Comparison of ENCODE assay signal across 8 cellular contexts in the genomic region with DNA sequence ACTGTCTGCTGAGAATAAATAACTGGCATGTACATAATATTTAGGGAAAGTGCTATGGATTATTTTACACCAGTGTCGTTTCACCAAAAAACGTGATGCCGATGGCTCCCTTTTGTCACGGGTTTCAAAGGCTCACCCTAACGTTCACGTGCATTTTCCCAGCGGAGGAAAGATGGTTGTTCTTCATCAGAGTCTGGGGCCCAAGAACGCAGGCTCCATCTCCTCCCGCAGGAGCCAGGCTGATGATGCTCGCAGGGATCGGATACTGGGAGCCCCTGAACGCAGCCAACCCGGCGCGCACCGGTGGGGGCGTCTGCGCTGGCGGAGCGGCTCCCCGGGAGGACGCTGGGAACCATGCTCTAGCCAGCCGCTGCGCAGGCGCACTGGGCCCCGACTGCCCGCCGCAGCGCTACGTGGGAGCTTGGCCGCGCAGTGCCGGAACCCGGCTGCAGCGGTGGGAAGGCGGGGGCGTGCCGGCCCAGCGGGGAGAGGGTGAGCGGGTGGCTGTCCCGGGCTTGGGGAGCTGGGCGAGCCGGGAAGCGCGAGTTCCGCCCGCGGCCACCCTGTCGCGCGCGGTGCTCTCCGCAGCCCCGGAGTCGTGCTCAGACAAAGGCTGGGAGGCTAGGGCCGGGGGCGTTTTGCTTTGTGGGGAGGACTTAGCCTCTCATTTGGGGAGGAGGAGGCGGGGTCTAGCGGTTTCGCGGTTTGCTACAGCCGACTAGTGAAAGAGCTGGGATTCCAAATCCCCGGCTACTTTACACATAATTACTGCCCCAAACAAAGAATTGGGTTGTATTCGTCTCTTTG. TPM values are rescaled to one million over a fixed set of nuclear protein-coding genes. Genes with fewer than 3 reads are reported as not detected.
A peak's percentile ranks its signal among the peaks of the same experiment; 100 is the strongest.
DNase-seq lines count a peak whose midpoint lies in the region; ATAC-seq, FAIRE-seq and TF ChIP-seq lines count a peak whose summit lies in the region.

Gene ZFP69B, plus strand, starts transcription at position 793 of the 807 bp plus-strand sequence. CDS start 486 bp downstream, outside the sequence.

- FAIRE-seq in bronchial epithelial cell (lab: Jason Lieb, UNC): no peak

- peaks cover 4% of the 10 kb centered on the region for H3F3A ChIP-seq in smooth muscle cell (ENCODE audit: low read depth)

- 1% methylated on average over 60 of the region's 64 CpGs for WGBS in smooth muscle cell (ENCODE audit: low lambda C conversion rate)

- peaks cover 14 to 28% (median 19%) of the 10 kb centered on the region in 3 donors for H3K36me3 Mint-ChIP-seq in immature natural killer cell

- peak within 1 kb of the TSS; percentile 96 for H3K27ac ChIP-seq in smooth muscle cell (ENCODE audit: low read depth)

- peak within 1 kb of the TSS; percentile 65 to 92 (median 85) for H3K27ac Mint-ChIP-seq in immature natural killer cell

- H3K4me1 ChIP-seq in smooth muscle cell (ENCODE audit: low read depth): peaks cover 6% of the 10 kb centered on the region

- H3K9ac ChIP-seq in smooth muscle cell (ENCODE audit: low read depth): peak within 1 kb of the TSS; percentile 87

- peaks cover 0 to 29% (median 4%) of the 10 kb centered on the region in 6 donors for H3K9me3 Mint-ChIP-seq in immature natural killer cell

- peaks cover 23 to 31% of the 10 kb centered on the region in 2 donors for H3K4me1 Mint-ChIP-seq in immature natural killer cell

- H2AFZ ChIP-seq in smooth muscle cell (ENCODE audit: low read depth): peak within 1 kb of the TSS; percentile 79

- in situ Hi-C loops in ACHN (cut with HindIII; ENCODE audit: low pct_ligation_motif_present, low pct_unique_long_range_greater_than_20kb, low sequenced_read_pairs): no loop called here

- H3K27me3 ChIP-seq in bronchial epithelial cell (ENCODE audit: control insufficient read depth, insufficient read depth, low read length): no peaks in the 10 kb centered on the region
- no peaks in the 10 kb centered on the region for H3K27me3 ChIP-seq in smooth muscle cell (ENCODE audit: low read depth)

- peak; percentile 90 for ATAC-seq in GM18867 (IDR thresholded peaks at IDR 0.05; ENCODE audit: unreplicated experiment)
- ATAC-seq in HG03108 (IDR thresholded peaks at IDR 0.05; ENCODE audit: unreplicated experiment): peak; percentile 80

- H3K4me2 ChIP-seq in smooth muscle cell: peak within 1 kb of the TSS; percentile 85

- peak within 1 kb of the TSS; percentile 83 for H3K4me3 ChIP-seq in WI38 (ENCODE audit: low read depth, low read length)
- H3K4me3 ChIP-seq in bronchial epithelial cell (ENCODE audit: low read depth, low read length): peak within 1 kb of the TSS; percentile 62
- peak within 1 kb of the TSS; percentile 62 for H3K4me3 ChIP-seq in smooth muscle cell

- peaks cover 0 to 6% (median 6%) of the 10 kb centered on the region in 3 donors for H3K27me3 Mint-ChIP-seq in immature natural killer cell (ENCODE audit: low read depth in 3 of 3)

- peaks cover 7% of the 10 kb centered on the region for H3K79me2 ChIP-seq in smooth muscle cell (ENCODE audit: low read depth)

- H3K9me3 ChIP-seq in smooth muscle cell (replicated peaks; ENCODE audit: low read depth): peaks cover 22% of the 10 kb centered on the region

- peak within 1 kb of the TSS; percentile 84 to 95 (median 91) for H3K4me3 Mint-ChIP-seq in immature natural killer cell

- H3K36me3 ChIP-seq in bronchial epithelial cell (ENCODE audit: control insufficient read depth, insufficient read depth, low read length) (no peaks in the 10 kb centered on the region), smooth muscle cell (ENCODE audit: low read depth) (peaks cover 12% of the 10 kb centered on the region)

- DNase-seq in ACHN: peak; percentile 90
- peak; percentile 94 for DNase-seq in NCI-H2196 (lab: John Stamatoyannopoulos, UW; ENCODE audit: unreplicated experiment)
- DNase-seq in bronchial epithelial cell (ENCODE audit: low read depth): peak; percentile 73
- DNase-seq in immature natural killer cell: peak; percentile 90 to 91 (median 91)
- DNase-seq in smooth muscle cell (lab: John Stamatoyannopoulos, UW; ENCODE audit: unreplicated experiment): peak; percentile 90

- no peaks in the 10 kb centered on the region for H4K20me1 ChIP-seq in smooth muscle cell (ENCODE audit: low read depth)

- no peak for TF ChIP-seq CTCF in WI38 (IDR thresholded peaks at IDR 0.05; ENCODE audit: low read depth, low read length)
- peak; percentile 4 for TF ChIP-seq CTCF in bronchial epithelial cell (IDR thresholded peaks at IDR 0.05; ENCODE audit: insufficient read depth, low read length, severe bottlenecking)
- no peak for TF ChIP-seq CTCF in smooth muscle cell (IDR thresholded peaks at IDR 0.05; ENCODE audit: borderline replicate concordance, insufficient read depth, poor library complexity, severe bottlenecking)

RNA-seq across cellular contexts. Expression of gene ZFP69B, which starts in this region (rescaled TPM):
- total RNA-seq in bronchial epithelial cell (1.6 and 2.6 TPM in 2 replicates), smooth muscle cell (6.5 and 6.8 TPM in 2 replicates)
- polyA plus RNA-seq in immature natural killer cell (1 to 10 TPM in 1 of 3 donors, under 1 TPM in 1, not detected in 1; 0.92 to 1.3 TPM), smooth muscle cell (1.5 and 4.3 TPM in 2 replicates)

Comparison
In these comparisons a context has a peak if more than half of its experiments do, and no peak if none do; other contexts are left out.
1. Peak in every context shown above with its lines: DNase-seq, ATAC-seq, H3K4me3 ChIP-seq and H3K27ac ChIP-seq.